Comparison of ENCODE assay signal across 8 cellular contexts in the genomic region with DNA sequence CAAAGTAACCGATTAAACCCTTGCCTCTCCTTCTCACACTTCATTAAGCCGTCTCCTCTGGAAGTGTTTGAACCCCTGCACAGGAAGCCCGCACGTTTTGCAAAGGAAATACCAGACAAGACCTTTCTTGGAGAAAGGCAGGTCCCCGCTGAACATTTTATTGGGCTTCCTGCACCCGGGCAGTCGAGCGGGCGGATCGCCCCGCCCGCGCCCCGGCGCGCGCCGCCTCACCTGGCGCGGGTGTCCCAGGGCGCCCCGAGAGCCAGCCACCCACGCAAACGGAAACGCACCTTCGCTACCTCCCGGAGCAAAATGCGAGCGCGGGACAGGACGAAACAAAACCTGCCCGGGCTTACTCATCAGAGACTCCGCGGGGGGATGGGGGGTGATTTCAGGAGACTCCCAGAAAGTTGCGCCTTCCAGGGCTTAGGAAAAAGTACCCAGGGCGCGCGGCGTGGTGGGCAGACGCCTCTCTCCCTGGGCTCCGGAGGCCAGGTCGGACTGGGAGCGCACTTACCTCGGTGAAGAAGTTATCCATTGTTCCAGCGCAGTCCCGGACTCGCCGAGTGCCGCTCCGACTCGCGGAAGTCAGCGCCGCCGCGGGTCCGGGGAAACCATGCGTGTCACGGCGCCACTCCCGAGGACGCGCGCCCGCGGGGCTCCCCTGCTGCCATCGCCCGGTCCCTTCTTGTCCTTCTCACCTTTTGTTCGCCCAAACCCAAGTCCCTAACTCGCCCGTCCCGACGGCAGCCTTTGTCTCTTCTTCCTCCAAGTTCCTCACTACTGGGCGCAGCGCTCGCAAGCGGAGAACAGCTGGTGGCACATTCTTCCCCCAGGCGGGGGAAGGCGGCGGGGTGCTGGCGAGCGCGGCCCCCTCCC. TPM values are rescaled to one million over a fixed set of nuclear protein-coding genes. Genes with fewer than 3 reads are reported as not detected.
DNase-seq lines count a peak whose midpoint lies in the region; ATAC-seq, FAIRE-seq and TF ChIP-seq lines count a peak whose summit lies in the region.

No MANE protein-coding gene starts in this region.

- no peaks in the 10 kb centered on the region for H3K9me2 ChIP-seq in PC-9 (ENCODE audit: insufficient read depth)

- peak overlapping the region; percentile 30 to 67 for H3K9ac ChIP-seq in kidney (ENCODE audit: low read length in 2 of 2)

- TF ChIP-seq CTCF in AG04450 (IDR thresholded peaks at IDR 0.05; ENCODE audit: low read depth, low read length) (no peak), PC-9 (conservative IDR thresholded peaks at IDR 0.05) (no peak), brain microvascular endothelial cell (IDR thresholded peaks at IDR 0.05; ENCODE audit: low read depth, low read length, missing control alignments) (no peak), kidney (IDR thresholded peaks at IDR 0.05; ENCODE audit: borderline replicate concordance, extremely low read depth, insufficient read depth) (no peak)

- POLR2A ChIA-PET in AG04450 (lab: Yijun Ruan, JAX) (interaction anchor here (0.7 to 1.6 kb wide), 12 partner anchors 9 to 255 kb away, joined by 3 to 9 read pairs (median 3); no protein-coding TSS in a partner anchor), PC-9 (lab: Charles Lee; ENCODE audit: unreplicated experiment) (interaction anchor here (0.6 to 0.9 kb wide), 10 partner anchors 17 to 255 kb away, joined by 3 to 11 read pairs (median 5); no protein-coding TSS in a partner anchor)

- peaks cover 53% of the 10 kb centered on the region for H3K79me2 ChIP-seq in PC-9 (ENCODE audit: low read depth)

- H3K27ac ChIP-seq in AG04450 (ENCODE audit: low read depth, low read length) (peak overlapping the region; percentile 68), PC-9 (peak overlapping the region; percentile 47; the same call in 1 of the 2 replicates), brain microvascular endothelial cell (peak overlapping the region; percentile 97), kidney (ENCODE audit: low read depth in 2 of 2, low read length in 2 of 2) (peak overlapping the region; percentile 86 to 94)

- H2AFZ ChIP-seq in PC-9, result peak overlapping the region; percentile 98

- H3K4me3 ChIP-seq in AG04450 (ENCODE audit: low read depth, low read length) (peak overlapping the region; percentile 85), PC-9 (peak overlapping the region; percentile 93), brain microvascular endothelial cell (ENCODE audit: low read depth, low read length) (peak overlapping the region; percentile 94), kidney (ENCODE audit: low read length in 2 of 2) (peak overlapping the region; percentile 78)

- H3K27me3 ChIP-seq in AG04450 (ENCODE audit: control insufficient read depth, insufficient read depth, low read length) (no peaks in the 10 kb centered on the region), PC-9 (ENCODE audit: insufficient read depth, low read depth) (no peaks in the 10 kb centered on the region), brain microvascular endothelial cell (replicated peaks) (no peaks in the 10 kb centered on the region)

- DNase-seq in AG04450 (ENCODE audit: low read depth, low spot score), result no peak
- DNase-seq in PC-9, result peak; percentile 39 to 65
- DNase-seq in brain microvascular endothelial cell, result no peak
- peak; percentile 91 for DNase-seq in kidney
- peak; percentile 55 for DNase-seq in stimulated activated CD4-positive, alpha-beta T cell treated with anti-CD3 and anti-CD28 coated beads, Interleukin-15, amount 100 ng/mL, for 24 hours

- peaks cover 6% of the 10 kb centered on the region; the same call in 1 of the 2 replicates for H4K20me1 ChIP-seq in PC-9 (ENCODE audit: insufficient read depth)

- H3K4me1 ChIP-seq in PC-9 (replicated peaks; ENCODE audit: insufficient read depth) (peaks cover 37% of the 10 kb centered on the region), kidney (ENCODE audit: control insufficient read depth in 1 of 2, insufficient read depth in 1 of 2, low read depth in 1 of 2, low read length in 2 of 2) (peaks cover 9 to 10% of the 10 kb centered on the region in 2 donors)

- CTCF ChIA-PET in AG04450 (lab: Charles Lee) (interaction anchor here (0.9 to 2.1 kb wide), 4 partner anchors 8 to 255 kb away, joined by 4 to 19 read pairs (median 12); no protein-coding TSS in a partner anchor), PC-9 (lab: Charles Lee) (interaction anchor here (0.6 to 2.0 kb wide), 6 partner anchors 23 to 526 kb away, joined by 3 to 16 read pairs (median 6); no protein-coding TSS in a partner anchor)

- ATAC-seq in GM18858 (IDR thresholded peaks at IDR 0.05; ENCODE audit: unreplicated experiment), result peak; percentile 36
- ATAC-seq in HG03108 (IDR thresholded peaks at IDR 0.05; ENCODE audit: unreplicated experiment), result peak; percentile 33
- ATAC-seq in HG02840 (IDR thresholded peaks at IDR 0.05; ENCODE audit: low FRiP score, unreplicated experiment), result no peak

- no peaks in the 10 kb centered on the region for H3K36me3 ChIP-seq in PC-9 (ENCODE audit: low read depth)
- peaks cover 3% of the 10 kb centered on the region for H3K36me3 ChIP-seq in brain microvascular endothelial cell (replicated peaks)
- H3K36me3 ChIP-seq in kidney (ENCODE audit: control insufficient read depth in 1 of 2, insufficient read depth in 2 of 2, low read length in 2 of 2), result no peaks in the 10 kb centered on the region

- in situ Hi-C loops in brain microvascular endothelial cell (cut with HindIII; ENCODE audit: low pct_ligation_motif_present, low sequenced_read_pairs), result loop anchor here (25.0 kb wide), 1 partner anchor 252 kb away; no protein-coding TSS in a partner anchor

- no TSS peak for BruUV-seq in PC-9 (replicated peaks; lab: Mats Ljungman, UMichigan)

- intact Hi-C loops in PC-9 (cut with micrococcal nuclease; ENCODE audit: unreplicated experiment) (loop anchor here (1.0 to 10.0 kb wide), 5 partner anchors 47 to 443 kb away; no protein-coding TSS in a partner anchor), kidney (cut with DNase I) (no loop called here)

- no peaks in the 10 kb centered on the region for H3K9me3 ChIP-seq in AG04450 (ENCODE audit: control insufficient read depth, insufficient read depth, low read length)
- H3K9me3 ChIP-seq in PC-9 (ENCODE audit: insufficient read depth, low read depth), result no peaks in the 10 kb centered on the region
- no peaks in the 10 kb centered on the region for H3K9me3 ChIP-seq in kidney (ENCODE audit: control insufficient read depth in 1 of 2, low read length in 2 of 2)

- peak overlapping the region; percentile 89 for H3K4me2 ChIP-seq in PC-9

- FAIRE-seq in kidney (lab: Jason Lieb, UNC), result no peak

- H3F3A ChIP-seq in PC-9 (ENCODE audit: insufficient read depth, low read depth), result peaks cover 16% of the 10 kb centered on the region

RNA-seq across cellular contexts. Expression of gene MYO10, which starts 0.6 kb away (rescaled TPM):
- polyA plus RNA-seq in AG04450 (2011; rRNA removed), result 37.0 and 56.1 TPM in 2 replicates
- polyA minus RNA-seq in AG04450 (2011; rRNA and poly(A)+ RNA removed), result 118 and 132 TPM in 2 replicates
- 92.8 and 116 TPM in 2 replicates for total RNA-seq in PC-9 (2021)
- total RNA-seq in kidney, result 52.4 TPM
- 7.6 TPM for polyA plus RNA-seq in kidney (ENCODE audit: insufficient read depth, low read depth, low replicate concordance)

Comparison
In these comparisons a context has a peak if more than half of its experiments do, and no peak if none do; other contexts are left out.
1. DNase-seq: peak in PC-9 (2 of 2), kidney (single experiment) and stimulated activated CD4-positive, alpha-beta T cell treated with anti-CD3 and anti-CD28 coated beads, Interleukin-15, amount 100 ng/mL, for 24 hours (single experiment); none in AG04450 (single experiment) and brain microvascular endothelial cell (single experiment).
2. H3K27ac ChIP-seq: peak in every context shown above with its lines; median percentile 97 in brain microvascular endothelial cell; 90 in kidney; 68 in AG04450; 47 in PC-9.
3. Peak in every context shown above with its lines, with median percentiles within 50 percentile points of each other: H3K4me3 ChIP-seq.